ENCODE assay signal across 14 cellular contexts in the genomic region with DNA sequence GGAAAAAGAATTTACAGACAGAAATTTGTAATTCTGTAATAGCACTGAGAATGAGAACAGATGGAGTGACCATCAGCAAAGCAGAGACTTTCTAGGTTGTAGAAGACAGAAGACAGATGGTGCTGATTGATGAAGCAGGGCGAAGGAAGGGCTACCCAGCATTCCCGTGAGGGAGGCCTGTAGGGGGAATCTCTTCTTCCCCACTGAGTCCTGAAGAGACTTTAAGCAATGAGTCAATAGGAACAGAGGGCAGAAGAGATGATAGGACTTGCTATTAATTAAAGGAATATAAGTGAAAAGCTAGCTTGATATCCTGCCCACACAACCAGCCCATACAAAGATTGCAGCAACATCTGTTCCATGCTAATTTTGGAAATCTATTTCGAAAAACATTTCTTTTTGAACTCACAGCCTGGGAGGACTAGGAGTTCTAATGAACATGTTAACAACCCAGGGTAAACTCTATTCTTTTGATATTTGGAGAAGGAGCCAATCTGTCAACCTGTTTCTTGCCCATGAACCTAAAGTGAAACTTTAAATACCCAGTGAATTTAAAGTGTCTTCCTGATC. TPM values are rescaled to one million over a fixed set of nuclear protein-coding genes. Genes with fewer than 3 reads are reported as not detected.
A peak's percentile ranks its signal among the peaks of the same experiment; 100 is the strongest.
DNase-seq lines count a peak whose midpoint lies in the region; ATAC-seq and TF ChIP-seq lines count a peak whose summit lies in the region.
"Had no signal": no experiment of that assay in that cellular context is flagged by ENCODE, and none has a peak within 500 bp of the region (broad histone marks: within the 10 kb centered on the region; RNA-seq: fewer than 3 reads in every experiment).

No MANE protein-coding gene starts in this region.

- H3K27me3 ChIP-seq in right cardiac atrium (ENCODE audit: control insufficient read depth, insufficient read depth), result no peaks in the 10 kb centered on the region
- H3K27me3 ChIP-seq in left ventricle myocardium inferior (ENCODE audit: low read depth), result no peaks in the 10 kb centered on the region
- H3K27me3 ChIP-seq in subcutaneous abdominal adipose tissue (ENCODE audit: control insufficient read depth in 5 of 5, insufficient read depth in 4 of 5, low read length in 5 of 5), result no peaks in the 10 kb centered on the region
- H3K27me3 ChIP-seq in endodermal cell (ENCODE audit: control insufficient read depth, insufficient read depth, low read length, poor library complexity, severe bottlenecking), result no peaks in the 10 kb centered on the region
- H3K27me3 ChIP-seq: dorsolateral prefrontal cortex had no signal

- H3K4me1 ChIP-seq in right cardiac atrium (ENCODE audit: control insufficient read depth, insufficient read depth, low read length), result peaks cover 4% of the 10 kb centered on the region
- H3K4me1 ChIP-seq in left ventricle myocardium inferior, result peaks cover 85% of the 10 kb centered on the region
- H3K4me1 ChIP-seq in subcutaneous abdominal adipose tissue (ENCODE audit: control insufficient read depth in 5 of 5, insufficient read depth in 5 of 5, low read length in 5 of 5), result peaks cover 0 to 18% (median 11%) of the 10 kb centered on the region in 5 donors
- no peaks in the 10 kb centered on the region for H3K4me1 ChIP-seq in endodermal cell (ENCODE audit: control insufficient read depth, insufficient read depth, low read length)
- H3K4me1 ChIP-seq: A549 had no signal

- in situ Hi-C loops in KBM-7 (cut with MboI; ENCODE audit: low pct_unique_long_range_greater_than_20kb, low sequenced_read_pairs), result no loop called here

- H3K4me1 Mint-ChIP-seq in endodermal cell, result peaks cover 18% of the 10 kb centered on the region

- H3K4me3 ChIP-seq in right cardiac atrium (ENCODE audit: low read length) (no peak overlapping the region), left ventricle myocardium inferior (no peak overlapping the region), subcutaneous abdominal adipose tissue (ENCODE audit: low read depth in 1 of 5, low read length in 5 of 5) (no peak overlapping the region), endodermal cell (ENCODE audit: low read length) (no peak overlapping the region)
- H3K4me3 ChIP-seq: A549, dorsolateral prefrontal cortex had no signal

- peaks cover 6% of the 10 kb centered on the region for H3K9me3 Mint-ChIP-seq in endodermal cell

- no peaks in the 10 kb centered on the region for H3K27me3 Mint-ChIP-seq in endodermal cell (ENCODE audit: insufficient read depth)
- H3K27me3 Mint-ChIP-seq: activated CD4-positive, alpha-beta T cell treated with anti-CD3 and anti-CD28 coated beads for 36 hours had no signal

- intact Hi-C loops in Right ventricle myocardium superior (cut with DNase I) (no loop called here), right cardiac atrium (cut with DNase I) (no loop called here), left ventricle myocardium inferior (cut with micrococcal nuclease) (no loop called here)

- H3K36me3 Mint-ChIP-seq in endodermal cell (ENCODE audit: low read depth), result peaks cover 18% of the 10 kb centered on the region

- TF ChIP-seq CTCF in left ventricle myocardium inferior (IDR thresholded peaks at IDR 0.05; ENCODE audit: borderline replicate concordance), result no peak
- no peak for TF ChIP-seq CTCF in endodermal cell (conservative IDR thresholded peaks at IDR 0.05)

- no peaks in the 10 kb centered on the region for H3K9me3 ChIP-seq in right cardiac atrium (ENCODE audit: control insufficient read depth, low read length)
- peaks cover 9% of the 10 kb centered on the region for H3K9me3 ChIP-seq in left ventricle myocardium inferior (replicated peaks)
- no peaks in the 10 kb centered on the region for H3K9me3 ChIP-seq in subcutaneous abdominal adipose tissue (ENCODE audit: control insufficient read depth in 5 of 5, low read length in 5 of 5)
- H3K9me3 ChIP-seq in endodermal cell (ENCODE audit: control insufficient read depth, low read length), result peaks cover 12% of the 10 kb centered on the region

- H3K9ac ChIP-seq in subcutaneous abdominal adipose tissue (ENCODE audit: low read length in 5 of 5) (no peak overlapping the region), endodermal cell (ENCODE audit: extremely low read depth, low read length, poor library complexity, severe bottlenecking) (no peak overlapping the region)

- H3K27ac Mint-ChIP-seq in endodermal cell, result no peak overlapping the region
- H3K27ac Mint-ChIP-seq: activated CD4-positive, alpha-beta T cell treated with anti-CD3 and anti-CD28 coated beads for 36 hours had no signal

- DNase-seq in Right ventricle myocardium superior (no peak), right cardiac atrium (no peak), SK-N-DZ (ENCODE audit: low spot score) (peak; percentile 6), left ventricle myocardium inferior (no peak), KBM-7 (no peak), endodermal cell (no peak), KG1 (lab: John Stamatoyannopoulos, UW) (no peak)
- DNase-seq: activated CD4-positive, alpha-beta T cell treated with anti-CD3 and anti-CD28 coated beads for 36 hours; DMS153; left colon; trophoblast cell had no signal

- no peak overlapping the region for H3K4me3 Mint-ChIP-seq in endodermal cell
- H3K4me3 Mint-ChIP-seq: activated CD4-positive, alpha-beta T cell treated with anti-CD3 and anti-CD28 coated beads for 36 hours had no signal

- H3K27ac ChIP-seq in right cardiac atrium (ENCODE audit: low read length), result no peak overlapping the region
- H3K27ac ChIP-seq in left ventricle myocardium inferior (replicated peaks), result peak overlapping the region; percentile 9
- H3K27ac ChIP-seq in subcutaneous abdominal adipose tissue (ENCODE audit: low read depth, low read length), result peak overlapping the region; percentile 60
- no peak overlapping the region for H3K27ac ChIP-seq in endodermal cell (ENCODE audit: low read depth, low read length)
- H3K27ac ChIP-seq: A549 had no signal

- ATAC-seq in Right ventricle myocardium superior (ENCODE audit: poor library complexity) (peak; percentile 18), right cardiac atrium (no peak)
- ATAC-seq: A549; activated CD4-positive, alpha-beta T cell treated with anti-CD3 and anti-CD28 coated beads for 36 hours had no signal

- 54% methylated on average over 3 of the region's 3 CpGs for WGBS in right cardiac atrium
- 75 to 86% methylated on average over 3 of the region's 3 CpGs for WGBS in endodermal cell (ENCODE audit: insufficient coverage in 1 of 2, insufficient read length in 1 of 2), 2 experiments

- no peaks in the 10 kb centered on the region for H3K36me3 ChIP-seq in left ventricle myocardium inferior
- H3K36me3 ChIP-seq in subcutaneous abdominal adipose tissue (ENCODE audit: control insufficient read depth in 5 of 5, insufficient read depth in 5 of 5, low read length in 5 of 5), result peaks cover 0 to 3% (median 0%) of the 10 kb centered on the region in 5 donors
- no peaks in the 10 kb centered on the region for H3K36me3 ChIP-seq in endodermal cell (ENCODE audit: control insufficient read depth, insufficient read depth, low read length)

RNA-seq across cellular contexts. Expression of gene RALA, which starts 44.1 kb away (rescaled TPM):
- total RNA-seq in Right ventricle myocardium superior, result 38.0 TPM
- total RNA-seq in right cardiac atrium, result 10 to 100 TPM; 21.0 to 23.9 (median 22.4) TPM
- 20.9 TPM for polyA plus RNA-seq in right cardiac atrium
- polyA plus RNA-seq in SK-N-DZ (2014; cell fraction: cytosol; rRNA removed), result 22.3 and 23.3 TPM in 2 replicates
- 10.6 and 11.1 TPM in 2 replicates for polyA plus RNA-seq in SK-N-DZ (2014; cell fraction: nucleus; rRNA removed)
- 29.1 TPM for total RNA-seq in left ventricle myocardium inferior
- 10 to 100 TPM; 43.9 to 46.4 TPM for total RNA-seq in endodermal cell
- polyA plus RNA-seq in endodermal cell (2013, experiment 1 of 2), result 46.2 TPM
- 44.1 TPM for polyA plus RNA-seq in endodermal cell (2013, experiment 2 of 2)

Comparison
In these comparisons a context has a peak if more than half of its experiments do, and no peak if none do; other contexts are left out.
1. H3K27ac ChIP-seq: peak in left ventricle myocardium inferior (single experiment) and subcutaneous abdominal adipose tissue (single experiment); none in right cardiac atrium (single experiment) and endodermal cell (single experiment).